In genomic region chr2:10428936-10429335, GRCh38 we compare ENCODE assay signal across 15 cellular contexts. TPM values are rescaled to one million over a fixed set of nuclear protein-coding genes. Genes with fewer than 3 reads are reported as not detected.
A peak's percentile ranks its signal among the peaks of the same experiment; 100 is the strongest.
DNase-seq lines count a peak whose midpoint lies in the region; ATAC-seq and TF ChIP-seq lines count a peak whose summit lies in the region.
"Had no signal": no experiment of that assay in that cellular context is flagged by ENCODE, and none has a peak within 500 bp of the region (broad histone marks: within the 10 kb centered on the region; RNA-seq: fewer than 3 reads in every experiment).

No MANE protein-coding gene starts in this region.

- peaks cover 3 to 36% (median 7%) of the 10 kb centered on the region in 4 donors for H3K4me1 ChIP-seq in Peyer's patch

- H3K4me3 Mint-ChIP-seq in chondrocyte (ENCODE audit: unreplicated experiment) (no peak overlapping the region), neural crest cell (peak overlapping the region; percentile 25)
- H3K4me3 Mint-ChIP-seq: CD4-positive, CD25-positive, alpha-beta regulatory T cell; GM23338; H9 had no signal

- peak; percentile 17 for DNase-seq in Right ventricle myocardium inferior (ENCODE audit: missing footprints)
- DNase-seq in left cardiac atrium = no peak
- peak; percentile 52 for DNase-seq in chondrocyte (ENCODE audit: low spot score)
- no peak for DNase-seq in neural crest cell (ENCODE audit: low read depth, low spot score)
- DNase-seq in H4 (ENCODE audit: low spot score) = no peak
- DNase-seq in HEK293T (ENCODE audit: extremely low spot score) = no peak
- DNase-seq in Peyer's patch = no peak
- DNase-seq: ACHN; CD4-positive, CD25-positive, alpha-beta regulatory T cell; DMS53; GF-D8; H9 had no signal

- H3K9me3 Mint-ChIP-seq in chondrocyte (ENCODE audit: low read depth) (no peaks in the 10 kb centered on the region), neural crest cell (no peaks in the 10 kb centered on the region)
- H3K9me3 Mint-ChIP-seq: CD4-positive, CD25-positive, alpha-beta regulatory T cell; GM23338 had no signal

- no peak overlapping the region for H3K4me3 ChIP-seq in Peyer's patch
- H3K4me3 ChIP-seq: BLaER1 treated with 17β-estradiol and CSF1 and Interleukin-3, amounts not matched to agents 10 nM and 100 nM; GM23338 had no signal

- no peaks in the 10 kb centered on the region for H3K27me3 ChIP-seq in Peyer's patch

- TF ChIP-seq CTCF in chondrocyte (IDR thresholded peaks at IDR 0.05) (no peak), neural crest cell (conservative IDR thresholded peaks at IDR 0.05) (no peak), Peyer's patch (IDR thresholded peaks at IDR 0.05) (peak in 3 of 6 experiments; percentile 27 to 31 (median 30))

- no peak for ATAC-seq in Right ventricle myocardium inferior
- ATAC-seq in left cardiac atrium = no peak
- no peak for ATAC-seq in GM18909 (IDR thresholded peaks at IDR 0.05; ENCODE audit: poor library complexity, unreplicated experiment)
- ATAC-seq: GM23338 had no signal

- CTCF ChIA-PET in HEK293T (lab: Yijun Ruan, JAX) = interaction anchor here (1.3 kb wide), 1 partner anchor 20 kb away, joined by 3 read pairs; no protein-coding TSS in a partner anchor

- H3K36me3 ChIP-seq in Peyer's patch = peaks cover 0 to 37% (median 0%) of the 10 kb centered on the region in 3 donors

- H3K36me3 Mint-ChIP-seq in chondrocyte (ENCODE audit: low read depth) (peaks cover 2% of the 10 kb centered on the region), neural crest cell (ENCODE audit: low read depth) (no peaks in the 10 kb centered on the region)

- intact Hi-C loops in Right ventricle myocardium inferior (cut with DNase I) = no loop called here
- intact Hi-C loops in left cardiac atrium (cut with DNase I) = no loop called here

- no peaks in the 10 kb centered on the region for H3K9me3 ChIP-seq in Peyer's patch
- H3K9me3 ChIP-seq: BLaER1 treated with 17β-estradiol and CSF1 and Interleukin-3, amounts not matched to agents 10 nM and 100 nM had no signal

- H3K27ac Mint-ChIP-seq in chondrocyte (ENCODE audit: unreplicated experiment) = no peak overlapping the region
- H3K27ac Mint-ChIP-seq in neural crest cell (ENCODE audit: unreplicated experiment) = no peak overlapping the region
- H3K27ac Mint-ChIP-seq: CD4-positive, CD25-positive, alpha-beta regulatory T cell; GM23338; H9 had no signal

- no peak for TF ChIP-seq POLR2A in Peyer's patch (IDR thresholded peaks at IDR 0.05)

- POLR2A ChIA-PET in HEK293T (lab: Yijun Ruan, JAX) = no interaction called here

- H3K4me1 Mint-ChIP-seq in chondrocyte (ENCODE audit: low read depth) (peaks cover 6% of the 10 kb centered on the region), neural crest cell (peaks cover 29% of the 10 kb centered on the region)

- H3K27ac ChIP-seq in Peyer's patch = peak overlapping the region in 1 of 4 donors; percentile 51
- H3K27ac ChIP-seq: BLaER1 treated with 17β-estradiol and CSF1 and Interleukin-3, amounts not matched to agents 10 nM and 100 nM had no signal

- no peaks in the 10 kb centered on the region for H3K27me3 Mint-ChIP-seq in chondrocyte (ENCODE audit: low read depth)
- peaks cover 4% of the 10 kb centered on the region for H3K27me3 Mint-ChIP-seq in neural crest cell (ENCODE audit: low read depth)

TF ChIP-seq in HEK293T, 16 proteins besides CTCF, POLR2A, EP300 and RAD21:
- TF ChIP-seq SP1 (IDR thresholded peaks at IDR 0.05) (no peak), ZNF384 (IDR thresholded peaks at IDR 0.05) (no peak), HDGF (IDR thresholded peaks at IDR 0.05; ENCODE audit: borderline replicate concordance) (no peak), NFRKB (IDR thresholded peaks at IDR 0.05) (no peak), CTBP1 (IDR thresholded peaks at IDR 0.05; ENCODE audit: borderline replicate concordance) (no peak), BHLHE40 (IDR thresholded peaks at IDR 0.05; ENCODE audit: borderline replicate concordance) (no peak), PKNOX1 (IDR thresholded peaks at IDR 0.05) (no peak), SUZ12 (IDR thresholded peaks at IDR 0.05) (no peak), FOXK2 (IDR thresholded peaks at IDR 0.05) (no peak)

RNA-seq across cellular contexts. Expression of gene ODC1, which starts 19.2 kb away (rescaled TPM):
- total RNA-seq in Right ventricle myocardium inferior (37.2 TPM), left cardiac atrium (10 to 100 TPM; 26.7 to 40.5 TPM), chondrocyte (44.4 to 65.3 TPM (median 61.6 TPM) in 3 replicates), neural crest cell (279 and 290 TPM in 2 replicates), Peyer's patch (10 to 100 TPM; 31.5 to 91.6 (median 55.6) TPM)
- total RNA-seq in H4 (2014; rRNA removed; shearing (Covaris generic)) = 123 and 131 TPM in 2 replicates

Comparison
In these comparisons a context has a peak if more than half of its experiments do, and no peak if none do; other contexts are left out.
1. DNase-seq: peak in Right ventricle myocardium inferior (single experiment) and chondrocyte (single experiment); none in left cardiac atrium (single experiment), neural crest cell (single experiment), H4 (single experiment), HEK293T (single experiment) and Peyer's patch (0 of 3).